7 cellular contexts compared by ENCODE assay signal in genomic region chr5:113513384-113514262, GRCh38. TPM values are rescaled to one million over a fixed set of nuclear protein-coding genes. Genes with fewer than 3 reads are reported as not detected.
A peak's percentile ranks its signal among the peaks of the same experiment; 100 is the strongest.
DNase-seq lines count a peak whose midpoint lies in the region; ATAC-seq and TF ChIP-seq lines count a peak whose summit lies in the region.

Gene YTHDC2, plus strand, starts transcription at chr5:113513694. Its CDS starts 202 bp downstream, at chr5:113513896.

- WGBS in hepatocyte (ENCODE audit: low lambda C conversion rate, missing lambda C conversion rate), result 2% methylated on average over 57 of the region's 69 CpGs

- H3K4me3 ChIP-seq in astrocyte of the cerebellum (ENCODE audit: low read depth, low read length) (peak within 1 kb of the TSS; percentile 65), hepatocyte (peak within 1 kb of the TSS; percentile 87), retinal pigment epithelial cell (ENCODE audit: low read length) (peak within 1 kb of the TSS; percentile 80)

- peak within 1 kb of the TSS; percentile 56 for H2AFZ ChIP-seq in hepatocyte

- no peaks in the 10 kb centered on the region for H3K27me3 ChIP-seq in hepatocyte

- DNase-seq in NCI-H1694 treated with DMSO at 0.1 percent for 48 hours (lab: John Stamatoyannopoulos, UW), result peak; percentile 60
- peak; percentile 77 for DNase-seq in T-helper 22 cell (ENCODE audit: low read depth)
- DNase-seq in astrocyte of the cerebellum (ENCODE audit: low read depth), result peak; percentile 53
- peak; percentile 93 for DNase-seq in hepatocyte (ENCODE audit: low spot score)
- DNase-seq in retinal pigment epithelial cell (ENCODE audit: low read depth), result peak; percentile 37

- H4K20me1 ChIP-seq in hepatocyte (ENCODE audit: insufficient read depth, poor library complexity, severe bottlenecking), result no peaks in the 10 kb centered on the region

- TF ChIP-seq CTCF in astrocyte of the cerebellum (IDR thresholded peaks at IDR 0.05; ENCODE audit: low read depth, low read length, missing control alignments), result peak; percentile 26
- peak; percentile 56 for TF ChIP-seq CTCF in hepatocyte (IDR thresholded peaks at IDR 0.05; ENCODE audit: poor library complexity)
- TF ChIP-seq CTCF in retinal pigment epithelial cell (conservative IDR thresholded peaks at IDR 0.05; ENCODE audit: low read depth, low read length), result peak; percentile 33

- H3K36me3 ChIP-seq in hepatocyte (replicated peaks; ENCODE audit: insufficient read depth, low read depth), result no peaks in the 10 kb centered on the region

- peak within 1 kb of the TSS; percentile 94 for H3K27ac ChIP-seq in hepatocyte

- peak; percentile 99 for ATAC-seq in GM18502 (IDR thresholded peaks at IDR 0.05; ENCODE audit: poor library complexity, unreplicated experiment)
- peak; percentile 98 for ATAC-seq in HG02938 (IDR thresholded peaks at IDR 0.05; ENCODE audit: unreplicated experiment)

- peaks cover 12% of the 10 kb centered on the region for H3K4me1 ChIP-seq in hepatocyte (ENCODE audit: insufficient read depth)

- H3K4me2 ChIP-seq in hepatocyte, result peak within 1 kb of the TSS; percentile 93

- in situ Hi-C loops in astrocyte of the cerebellum (cut with HindIII; ENCODE audit: low sequenced_read_pairs), result no loop called here

- peaks cover 34% of the 10 kb centered on the region for H3K79me2 ChIP-seq in hepatocyte

- no peaks in the 10 kb centered on the region for H3K9me3 ChIP-seq in hepatocyte (ENCODE audit: low read depth)

- H3K9me2 ChIP-seq in hepatocyte (replicated peaks; ENCODE audit: insufficient read depth), result no peaks in the 10 kb centered on the region

RNA-seq across cellular contexts. Expression of gene YTHDC2, which starts in this region (rescaled TPM):
- total RNA-seq in hepatocyte, result 25.6 and 26.3 TPM in 2 replicates
- 9.1 and 11.1 TPM in 2 replicates for polyA plus RNA-seq in hepatocyte

Comparison
In these comparisons a context has a peak if more than half of its experiments do, and no peak if none do; other contexts are left out.
1. Peak in every context shown above with its lines: DNase-seq, ATAC-seq, H3K4me3 ChIP-seq and H3K27ac ChIP-seq.
2. DNase-seq: peak in every context shown above with its lines; median percentile 93 in hepatocyte; 77 in T-helper 22 cell; 60 in NCI-H1694 treated with DMSO at 0.1 percent for 48 hours; 53 in astrocyte of the cerebellum; 37 in retinal pigment epithelial cell.